6 cellular contexts compared by ENCODE assay signal in genomic region chr19:35775046-35775297, GRCh38. TPM values are rescaled to one million over a fixed set of nuclear protein-coding genes. Genes with fewer than 3 reads are reported as not detected.
DNase-seq lines count a peak whose midpoint lies in the region; ATAC-seq and FAIRE-seq lines count a peak whose summit lies in the region.

No MANE protein-coding gene starts in this region.

- no peak for DNase-seq in activated naive CD8-positive, alpha-beta T cell treated with anti-CD3 and anti-CD28 coated beads for 36 hours
- DNase-seq in DMS153 (lab: John Stamatoyannopoulos, UW) (no peak), urothelium cell line (ENCODE audit: low spot score) (no peak)

- peak overlapping the region; percentile 56; the same call in 1 of the 2 replicates for H3K9ac ChIP-seq in ES-I3 (ENCODE audit: low read depth, low read length)

- no peaks in the 10 kb centered on the region for H3K9me3 ChIP-seq in ES-I3 (ENCODE audit: control insufficient read depth, insufficient read depth, low read length)
- H3K9me3 ChIP-seq in muscle layer of duodenum (ENCODE audit: control insufficient read depth in 1 of 2, low read length in 2 of 2): no peaks in the 10 kb centered on the region

- H3K4me3 ChIP-seq in muscle layer of duodenum (ENCODE audit: low read depth in 1 of 2, low read length in 2 of 2): peak overlapping the region; percentile 66

- H3K4me1 ChIP-seq in ES-I3 (ENCODE audit: insufficient read depth, low read length) (peaks cover 13% of the 10 kb centered on the region), muscle layer of duodenum (ENCODE audit: control insufficient read depth in 1 of 2, insufficient read depth in 2 of 2, low read length in 2 of 2) (peaks cover 4 to 13% of the 10 kb centered on the region in 2 donors)

- no peak overlapping the region for H3K27ac ChIP-seq in muscle layer of duodenum (ENCODE audit: low read length)

- H3K27me3 Mint-ChIP-seq in activated naive CD8-positive, alpha-beta T cell treated with anti-CD3 and anti-CD28 coated beads for 36 hours: no peaks in the 10 kb centered on the region

- no peaks in the 10 kb centered on the region for H3K27me3 ChIP-seq in muscle layer of duodenum (ENCODE audit: low read depth, low read length)

- H3K36me3 Mint-ChIP-seq in activated naive CD8-positive, alpha-beta T cell treated with anti-CD3 and anti-CD28 coated beads for 36 hours: no peaks in the 10 kb centered on the region

- H3K9me3 Mint-ChIP-seq in activated naive CD8-positive, alpha-beta T cell treated with anti-CD3 and anti-CD28 coated beads for 36 hours: no peaks in the 10 kb centered on the region

- ATAC-seq in GM21515 (IDR thresholded peaks at IDR 0.05; ENCODE audit: unreplicated experiment): no peak

- peak overlapping the region; percentile 75 for H3K4me3 Mint-ChIP-seq in activated naive CD8-positive, alpha-beta T cell treated with anti-CD3 and anti-CD28 coated beads for 36 hours

- peaks cover 11% of the 10 kb centered on the region for H3K4me1 Mint-ChIP-seq in activated naive CD8-positive, alpha-beta T cell treated with anti-CD3 and anti-CD28 coated beads for 36 hours

- H3K36me3 ChIP-seq in ES-I3 (ENCODE audit: insufficient read depth, low read length): no peaks in the 10 kb centered on the region
- H3K36me3 ChIP-seq in muscle layer of duodenum (ENCODE audit: control insufficient read depth in 1 of 2, insufficient read depth in 2 of 2, low read length in 2 of 2): no peaks in the 10 kb centered on the region

- no peak overlapping the region for H3K27ac Mint-ChIP-seq in activated naive CD8-positive, alpha-beta T cell treated with anti-CD3 and anti-CD28 coated beads for 36 hours

- no peak for FAIRE-seq in urothelium cell line (lab: Jason Lieb, UNC)

RNA-seq across cellular contexts. Expression of gene ARHGAP33, which starts 0.4 kb away (rescaled TPM):
- 10 to 100 TPM; 15.0 to 16.3 TPM for total RNA-seq in activated naive CD8-positive, alpha-beta T cell treated with anti-CD3 and anti-CD28 coated beads for 36 hours

RNA-seq across cellular contexts. Expression of gene PROSER3, which starts 17.0 kb away (rescaled TPM):
- total RNA-seq in activated naive CD8-positive, alpha-beta T cell treated with anti-CD3 and anti-CD28 coated beads for 36 hours: 10 to 100 TPM; 29.9 to 33.3 TPM

RNA-seq across cellular contexts. Expression of gene HSPB6, which starts 18.1 kb away (rescaled TPM):
- total RNA-seq in activated naive CD8-positive, alpha-beta T cell treated with anti-CD3 and anti-CD28 coated beads for 36 hours: under 1 TPM; 0.39 to 0.78 TPM

RNA-seq across cellular contexts. Expression of gene LIN37, which starts 26.6 kb away (rescaled TPM):
- 1 to 10 TPM; 5.1 to 7.0 TPM for total RNA-seq in activated naive CD8-positive, alpha-beta T cell treated with anti-CD3 and anti-CD28 coated beads for 36 hours

RNA-seq across cellular contexts. Expression of gene PSENEN, which starts 29.5 kb away (rescaled TPM):
- total RNA-seq in activated naive CD8-positive, alpha-beta T cell treated with anti-CD3 and anti-CD28 coated beads for 36 hours: 10 to 100 TPM; 38.5 to 41.6 TPM
